11 cellular contexts compared by ENCODE assay signal in the genomic region with DNA sequence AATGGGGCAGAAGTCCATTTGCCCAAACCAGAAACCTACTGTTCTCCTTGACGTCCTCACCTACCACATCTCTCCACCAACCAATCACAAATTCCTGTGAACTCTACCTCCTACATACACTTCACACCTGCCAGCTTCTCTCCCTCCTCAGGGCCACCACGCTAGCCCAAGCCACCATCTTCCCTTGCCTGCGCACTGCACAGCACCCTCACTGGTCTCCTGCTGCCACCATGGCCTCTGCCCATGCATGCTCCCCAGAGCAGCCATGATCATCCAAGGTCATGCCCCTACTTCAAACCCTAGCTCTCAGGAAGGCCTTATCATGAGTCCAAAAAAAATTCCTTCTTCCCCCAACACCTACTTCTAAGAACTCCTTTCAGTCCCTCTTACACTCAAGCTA. TPM values are rescaled to one million over a fixed set of nuclear protein-coding genes. Genes with fewer than 3 reads are reported as not detected.
DNase-seq lines count a peak whose midpoint lies in the region; ATAC-seq and TF ChIP-seq lines count a peak whose summit lies in the region.
"Had no signal": no experiment of that assay in that cellular context is flagged by ENCODE, and none has a peak within 500 bp of the region (broad histone marks: within the 10 kb centered on the region; RNA-seq: fewer than 3 reads in every experiment).

No MANE protein-coding gene starts in this region.

- H3K9me3 ChIP-seq in lower lobe of right lung: no peaks in the 10 kb centered on the region
- H3K9me3 ChIP-seq: tibial nerve had no signal

- peaks cover 27% of the 10 kb centered on the region for H3K27me3 Mint-ChIP-seq in activated CD4-positive, alpha-beta T cell treated with anti-CD3 and anti-CD28 coated beads for 36 hours
- H3K27me3 Mint-ChIP-seq in activated T-helper 1 cell treated with anti-CD3 and anti-CD28 coated beads, Interleukin-12 subunit alpha, Interleukin-12 subunit beta, Interleukin-2, Interleukin-4 antibody, amounts not matched to agents 30 ng/mL and 10 ng/mL and 1 ng/mL, durations not matched to agents 14 hours and 24 hours and 36 hours (ENCODE audit: insufficient read depth): peaks cover 54% of the 10 kb centered on the region
- H3K27me3 Mint-ChIP-seq in stimulated activated naive B cell treated with anti-CD40 and anti-IgM and Interleukin-4, amounts not matched to agents 10 μg/mL and 1 μg/mL and 100 μg/mL, for 72 hours: peaks cover 52 to 67% of the 10 kb centered on the region in 2 donors

- H3K27ac Mint-ChIP-seq in activated CD4-positive, alpha-beta T cell treated with anti-CD3 and anti-CD28 coated beads for 36 hours: peak overlapping the region; percentile 74
- H3K27ac Mint-ChIP-seq in activated T-helper 1 cell treated with anti-CD3 and anti-CD28 coated beads, Interleukin-12 subunit alpha, Interleukin-12 subunit beta, Interleukin-2, Interleukin-4 antibody, amounts not matched to agents 30 ng/mL and 10 ng/mL and 1 ng/mL, durations not matched to agents 14 hours and 24 hours and 36 hours: no peak overlapping the region
- no peak overlapping the region for H3K27ac Mint-ChIP-seq in stimulated activated naive B cell treated with anti-CD40 and anti-IgM and Interleukin-4, amounts not matched to agents 10 μg/mL and 1 μg/mL and 100 μg/mL, for 72 hours

- peak overlapping the region; percentile 48 for H3K4me3 Mint-ChIP-seq in activated CD4-positive, alpha-beta T cell treated with anti-CD3 and anti-CD28 coated beads for 36 hours
- H3K4me3 Mint-ChIP-seq in activated T-helper 1 cell treated with anti-CD3 and anti-CD28 coated beads, Interleukin-12 subunit alpha, Interleukin-12 subunit beta, Interleukin-2, Interleukin-4 antibody, amounts not matched to agents 30 ng/mL and 10 ng/mL and 1 ng/mL, durations not matched to agents 14 hours and 24 hours and 36 hours: peak overlapping the region; percentile 73
- peak overlapping the region; percentile 72 to 76 for H3K4me3 Mint-ChIP-seq in stimulated activated naive B cell treated with anti-CD40 and anti-IgM and Interleukin-4, amounts not matched to agents 10 μg/mL and 1 μg/mL and 100 μg/mL, for 72 hours

- H3K36me3 Mint-ChIP-seq in activated CD4-positive, alpha-beta T cell treated with anti-CD3 and anti-CD28 coated beads for 36 hours (ENCODE audit: low read depth): no peaks in the 10 kb centered on the region
- H3K36me3 Mint-ChIP-seq in activated T-helper 1 cell treated with anti-CD3 and anti-CD28 coated beads, Interleukin-12 subunit alpha, Interleukin-12 subunit beta, Interleukin-2, Interleukin-4 antibody, amounts not matched to agents 30 ng/mL and 10 ng/mL and 1 ng/mL, durations not matched to agents 14 hours and 24 hours and 36 hours (ENCODE audit: low read depth): no peaks in the 10 kb centered on the region
- no peaks in the 10 kb centered on the region for H3K36me3 Mint-ChIP-seq in stimulated activated naive B cell treated with anti-CD40 and anti-IgM and Interleukin-4, amounts not matched to agents 10 μg/mL and 1 μg/mL and 100 μg/mL, for 72 hours

- POLR2A ChIA-PET in activated CD4-positive, alpha-beta T cell treated with anti-CD3 and anti-CD28 coated beads for 36 hours (lab: Charles Lee): interaction anchor here (0.9 to 1.7 kb wide), 3 partner anchors 41 to 218 kb away, joined by 3 to 5 read pairs (median 3); partner anchors contain the start of gene MAGEF1

- H3K27me3 ChIP-seq in lower lobe of right lung (ENCODE audit: low read depth): peaks cover 5% of the 10 kb centered on the region
- H3K27me3 ChIP-seq: tibial nerve had no signal

- intact Hi-C loops in activated CD4-positive, alpha-beta T cell treated with anti-CD3 and anti-CD28 coated beads for 36 hours (cut with DNase I, micrococcal nuclease): no loop called here
- intact Hi-C loops in activated T-helper 1 cell treated with anti-CD3 and anti-CD28 coated beads, Interleukin-12 subunit alpha, Interleukin-12 subunit beta, Interleukin-2, Interleukin-4 antibody, amounts not matched to agents 30 ng/mL and 10 ng/mL and 1 ng/mL, durations not matched to agents 14 hours and 24 hours and 36 hours (cut with micrococcal nuclease): no loop called here
- intact Hi-C loops in lower lobe of right lung (cut with DNase I): no loop called here

- DNase-seq in activated CD4-positive, alpha-beta T cell treated with anti-CD3 and anti-CD28 coated beads for 36 hours: no peak
- DNase-seq in activated CD4-positive, alpha-beta T cell treated with anti-CD3 and anti-CD28 coated beads for 48 hours: no peak
- DNase-seq in activated T-helper 1 cell treated with anti-CD3 and anti-CD28 coated beads, Interleukin-12 subunit alpha, Interleukin-12 subunit beta, Interleukin-2, Interleukin-4 antibody, amounts not matched to agents 30 ng/mL and 10 ng/mL and 1 ng/mL, durations not matched to agents 14 hours and 24 hours and 36 hours (ENCODE audit: low spot score): no peak
- DNase-seq in lower lobe of right lung: peak; percentile 24
- DNase-seq in stimulated activated naive B cell treated with anti-CD40 and anti-IgM and Interleukin-4, amounts not matched to agents 10 μg/mL and 1 μg/mL and 100 μg/mL, for 72 hours: no peak
- no peak for DNase-seq in putamen (ENCODE audit: low spot score)
- DNase-seq in NCI-H1417 (lab: John Stamatoyannopoulos, UW): no peak
- DNase-seq in mucosa of gallbladder (ENCODE audit: low spot score): no peak
- DNase-seq: activated CD4-positive, alpha-beta T cell treated with anti-CD3 and anti-CD28 coated beads for 1 hour had no signal

- no peaks in the 10 kb centered on the region for H3K36me3 ChIP-seq in lower lobe of right lung
- H3K36me3 ChIP-seq: tibial nerve had no signal

- H3K4me1 ChIP-seq in lower lobe of right lung: peaks cover 37% of the 10 kb centered on the region

- TF ChIP-seq CTCF in lower lobe of right lung (IDR thresholded peaks at IDR 0.05): no peak

- peak overlapping the region; percentile 66 for H3K4me3 ChIP-seq in lower lobe of right lung
- H3K4me3 ChIP-seq: lung had no signal

- peaks cover 38% of the 10 kb centered on the region for H3K4me1 Mint-ChIP-seq in activated CD4-positive, alpha-beta T cell treated with anti-CD3 and anti-CD28 coated beads for 36 hours
- peaks cover 22% of the 10 kb centered on the region for H3K4me1 Mint-ChIP-seq in activated T-helper 1 cell treated with anti-CD3 and anti-CD28 coated beads, Interleukin-12 subunit alpha, Interleukin-12 subunit beta, Interleukin-2, Interleukin-4 antibody, amounts not matched to agents 30 ng/mL and 10 ng/mL and 1 ng/mL, durations not matched to agents 14 hours and 24 hours and 36 hours (ENCODE audit: low read depth)
- peaks cover 12 to 16% of the 10 kb centered on the region in 2 donors for H3K4me1 Mint-ChIP-seq in stimulated activated naive B cell treated with anti-CD40 and anti-IgM and Interleukin-4, amounts not matched to agents 10 μg/mL and 1 μg/mL and 100 μg/mL, for 72 hours

- H3K27ac ChIP-seq in lower lobe of right lung: no peak overlapping the region

- CTCF ChIA-PET in activated CD4-positive, alpha-beta T cell treated with anti-CD3 and anti-CD28 coated beads for 36 hours (lab: Charles Lee): interaction anchor here (0.6 to 2.0 kb wide), 36 partner anchors 10 to 665 kb away, joined by 3 to 12 read pairs (median 4); no protein-coding TSS in a partner anchor

- no peak for ATAC-seq in activated CD4-positive, alpha-beta T cell treated with anti-CD3 and anti-CD28 coated beads for 36 hours
- no peak for ATAC-seq in lower lobe of right lung
- no peak for ATAC-seq in stimulated activated naive B cell treated with anti-CD40 and anti-IgM and Interleukin-4, amounts not matched to agents 10 μg/mL and 1 μg/mL and 100 μg/mL, for 72 hours (replicated peaks)

- no peaks in the 10 kb centered on the region for H3K9me3 Mint-ChIP-seq in activated CD4-positive, alpha-beta T cell treated with anti-CD3 and anti-CD28 coated beads for 36 hours (ENCODE audit: low read depth)
- H3K9me3 Mint-ChIP-seq in activated T-helper 1 cell treated with anti-CD3 and anti-CD28 coated beads, Interleukin-12 subunit alpha, Interleukin-12 subunit beta, Interleukin-2, Interleukin-4 antibody, amounts not matched to agents 30 ng/mL and 10 ng/mL and 1 ng/mL, durations not matched to agents 14 hours and 24 hours and 36 hours: no peaks in the 10 kb centered on the region
- no peaks in the 10 kb centered on the region for H3K9me3 Mint-ChIP-seq in stimulated activated naive B cell treated with anti-CD40 and anti-IgM and Interleukin-4, amounts not matched to agents 10 μg/mL and 1 μg/mL and 100 μg/mL, for 72 hours

RNA-seq across cellular contexts. Expression of gene EPHB3, which starts 1.1 kb away (rescaled TPM):
- not detected for total RNA-seq in activated CD4-positive, alpha-beta T cell treated with anti-CD3 and anti-CD28 coated beads for 36 hours
- 0.31 TPM in 1 of 2 replicates, not detected in the other for total RNA-seq in activated T-helper 1 cell treated with anti-CD3 and anti-CD28 coated beads, Interleukin-12 subunit alpha, Interleukin-12 subunit beta, Interleukin-2, Interleukin-4 antibody, amounts not matched to agents 30 ng/mL and 10 ng/mL and 1 ng/mL, durations not matched to agents 14 hours and 24 hours and 36 hours
- 4.9 TPM for total RNA-seq in lower lobe of right lung
- total RNA-seq in mucosa of gallbladder: 10.2 TPM
